Comparison of ENCODE assay signal across 1 cellular context in the genomic region with DNA sequence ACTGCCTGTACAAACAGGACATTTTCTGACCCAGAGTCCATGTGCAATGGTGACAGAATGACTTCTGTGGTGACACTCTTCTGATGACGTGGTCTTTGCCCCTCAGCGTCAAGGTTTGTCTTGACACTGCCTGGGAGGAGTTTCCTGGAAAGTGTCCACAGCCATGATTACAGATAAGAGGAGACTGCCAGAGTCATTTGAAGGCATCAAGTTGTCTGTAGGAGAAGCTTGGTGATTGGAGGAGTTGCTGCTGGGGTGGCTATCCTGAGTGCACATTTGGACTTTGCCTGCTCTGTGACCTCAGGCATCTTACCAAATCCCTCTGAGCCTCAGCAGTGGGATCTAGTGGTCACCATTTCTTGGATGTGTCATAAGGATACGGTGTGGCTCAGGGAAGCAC.
TF ChIP-seq lines count a peak whose summit lies in the region.

No MANE protein-coding gene starts in this region.

TF ChIP-seq in K562, 482 proteins besides CTCF, POLR2A, EP300 and RAD21 (continues in another document):
- TF ChIP-seq, protein P1, sequence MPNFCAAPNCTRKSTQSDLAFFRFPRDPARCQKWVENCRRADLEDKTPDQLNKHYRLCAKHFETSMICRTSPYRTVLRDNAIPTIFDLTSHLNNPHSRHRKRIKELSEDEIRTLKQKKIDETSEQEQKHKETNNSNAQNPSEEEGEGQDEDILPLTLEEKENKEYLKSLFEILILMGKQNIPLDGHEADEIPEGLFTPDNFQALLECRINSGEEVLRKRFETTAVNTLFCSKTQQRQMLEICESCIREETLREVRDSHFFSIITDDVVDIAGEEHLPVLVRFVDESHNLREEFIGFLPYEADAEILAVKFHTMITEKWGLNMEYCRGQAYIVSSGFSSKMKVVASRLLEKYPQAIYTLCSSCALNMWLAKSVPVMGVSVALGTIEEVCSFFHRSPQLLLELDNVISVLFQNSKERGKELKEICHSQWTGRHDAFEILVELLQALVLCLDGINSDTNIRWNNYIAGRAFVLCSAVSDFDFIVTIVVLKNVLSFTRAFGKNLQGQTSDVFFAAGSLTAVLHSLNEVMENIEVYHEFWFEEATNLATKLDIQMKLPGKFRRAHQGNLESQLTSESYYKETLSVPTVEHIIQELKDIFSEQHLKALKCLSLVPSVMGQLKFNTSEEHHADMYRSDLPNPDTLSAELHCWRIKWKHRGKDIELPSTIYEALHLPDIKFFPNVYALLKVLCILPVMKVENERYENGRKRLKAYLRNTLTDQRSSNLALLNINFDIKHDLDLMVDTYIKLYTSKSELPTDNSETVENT (CRISPR knock-in tag; IDR thresholded peaks at IDR 0.05): no peak
- TF ChIP-seq CREM (IDR thresholded peaks at IDR 0.05; ENCODE audit: low read depth): peak; percentile 96
- TF ChIP-seq HIVEP1 (CRISPR knock-in tag; IDR thresholded peaks at IDR 0.05): no peak
- no peak for TF ChIP-seq MCM5 (IDR thresholded peaks at IDR 0.05; ENCODE audit: low read depth)
- no peak for TF ChIP-seq ZNF253 (CRISPR knock-in tag; conservative IDR thresholded peaks at IDR 0.05)
- no peak for TF ChIP-seq ZNF695 (CRISPR knock-in tag; IDR thresholded peaks at IDR 0.05)
- no peak for TF ChIP-seq CEBPB (tag; IDR thresholded peaks at IDR 0.05)
- peak in 1 of 2 experiments; percentile 55; a peak in 1 of 3 replicates for TF ChIP-seq CBX3 (IDR thresholded peaks at IDR 0.05; ENCODE audit: borderline replicate concordance in 1 of 2, low read length in 2 of 2)
- TF ChIP-seq NFYB (IDR thresholded peaks at IDR 0.05; ENCODE audit: extremely low read depth, insufficient read length): no peak
- TF ChIP-seq ZNF766 (CRISPR knock-in tag; conservative IDR thresholded peaks at IDR 0.05): peak; percentile 35; the same call in 1 of the 2 replicates
- peak; percentile 58; the same call in 1 of the 2 replicates for TF ChIP-seq ATF1 (CRISPR knock-in tag; IDR thresholded peaks at IDR 0.05)
- peak; percentile 96 for TF ChIP-seq ATF1 (tag; IDR thresholded peaks at IDR 0.05)
- TF ChIP-seq ZNF551 (CRISPR knock-in tag; IDR thresholded peaks at IDR 0.05): no peak
- no peak for TF ChIP-seq BHLHE40 (IDR thresholded peaks at IDR 0.05; ENCODE audit: low read length)
- no peak for TF ChIP-seq SIX5 (IDR thresholded peaks at IDR 0.05; ENCODE audit: borderline replicate concordance in 1 of 2, insufficient read depth in 1 of 2, low read depth in 1 of 2, low read length in 2 of 2)
- peak; percentile 73; the same call in 1 of the 2 replicates for TF ChIP-seq SMARCA4 (IDR thresholded peaks at IDR 0.05)
- TF ChIP-seq, protein P2, sequence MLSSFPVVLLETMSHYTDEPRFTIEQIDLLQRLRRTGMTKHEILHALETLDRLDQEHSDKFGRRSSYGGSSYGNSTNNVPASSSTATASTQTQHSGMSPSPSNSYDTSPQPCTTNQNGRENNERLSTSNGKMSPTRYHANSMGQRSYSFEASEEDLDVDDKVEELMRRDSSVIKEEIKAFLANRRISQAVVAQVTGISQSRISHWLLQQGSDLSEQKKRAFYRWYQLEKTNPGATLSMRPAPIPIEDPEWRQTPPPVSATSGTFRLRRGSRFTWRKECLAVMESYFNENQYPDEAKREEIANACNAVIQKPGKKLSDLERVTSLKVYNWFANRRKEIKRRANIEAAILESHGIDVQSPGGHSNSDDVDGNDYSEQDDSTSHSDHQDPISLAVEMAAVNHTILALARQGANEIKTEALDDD (IDR thresholded peaks at IDR 0.05): no peak
- TF ChIP-seq SMARCC2 (IDR thresholded peaks at IDR 0.05; ENCODE audit: low read depth): no peak
- TF ChIP-seq CBFA2T3 (IDR thresholded peaks at IDR 0.05): peak; percentile 27; the same call in 1 of the 2 replicates
- 0 out of 2 replicates have a peak, but pooled peaks have one; percentile 18 for TF ChIP-seq RBFOX2 (IDR thresholded peaks at IDR 0.05; ENCODE audit: low read depth, low read length)
- no peak for TF ChIP-seq HMGN3 (IDR thresholded peaks at IDR 0.05; ENCODE audit: borderline replicate concordance, extremely low read depth, insufficient read length, low read depth, low read length)
- peak; percentile 79; the same call in 1 of the 2 replicates for TF ChIP-seq CTBP1 (IDR thresholded peaks at IDR 0.05; ENCODE audit: borderline replicate concordance)
- no peak for TF ChIP-seq ZNF561 (CRISPR knock-in tag; conservative IDR thresholded peaks at IDR 0.05)
- peak in 1 of 2 experiments; percentile 70; a peak in 2 of 4 replicates for TF ChIP-seq TBL1XR1 (IDR thresholded peaks at IDR 0.05; ENCODE audit: low read length in 2 of 2)
- peak; percentile 38 to 47; a peak in 1 of 4 replicates for TF ChIP-seq NRF1 (conservative IDR thresholded peaks at IDR 0.05 in 1 of 2, IDR thresholded peaks at IDR 0.05 in 1 of 2)
- no peak for TF ChIP-seq OTX1 (CRISPR knock-in tag; IDR thresholded peaks at IDR 0.05)
- TF ChIP-seq SMARCA5 (IDR thresholded peaks at IDR 0.05): no peak
- no peak for TF ChIP-seq ZNF140 (CRISPR knock-in tag; IDR thresholded peaks at IDR 0.05)
- no peak for TF ChIP-seq IRF2 (CRISPR knock-in tag; IDR thresholded peaks at IDR 0.05)
- no peak for TF ChIP-seq POLR2AphosphoS5 (IDR thresholded peaks at IDR 0.05; ENCODE audit: control insufficient read depth, insufficient read depth, low read depth, low read length)
- TF ChIP-seq, protein P3, sequence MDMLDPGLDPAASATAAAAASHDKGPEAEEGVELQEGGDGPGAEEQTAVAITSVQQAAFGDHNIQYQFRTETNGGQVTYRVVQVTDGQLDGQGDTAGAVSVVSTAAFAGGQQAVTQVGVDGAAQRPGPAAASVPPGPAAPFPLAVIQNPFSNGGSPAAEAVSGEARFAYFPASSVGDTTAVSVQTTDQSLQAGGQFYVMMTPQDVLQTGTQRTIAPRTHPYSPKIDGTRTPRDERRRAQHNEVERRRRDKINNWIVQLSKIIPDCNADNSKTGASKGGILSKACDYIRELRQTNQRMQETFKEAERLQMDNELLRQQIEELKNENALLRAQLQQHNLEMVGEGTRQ (CRISPR knock-in tag; IDR thresholded peaks at IDR 0.05): no peak
- TF ChIP-seq SMAD2 (IDR thresholded peaks at IDR 0.05; ENCODE audit: low read depth, low read length): no peak
- no peak for TF ChIP-seq ZEB2 (IDR thresholded peaks at IDR 0.05)
- 0 out of 2 replicates have a peak, but pooled peaks have one; percentile 8 for TF ChIP-seq TEAD4 (IDR thresholded peaks at IDR 0.05; ENCODE audit: low read length)
- no peak for TF ChIP-seq TEAD4 (CRISPR knock-in tag; IDR thresholded peaks at IDR 0.05; ENCODE audit: borderline replicate concordance)
- no peak for TF ChIP-seq ZSCAN29 (IDR thresholded peaks at IDR 0.05)
- TF ChIP-seq EP400 (IDR thresholded peaks at IDR 0.05): no peak
- peak; percentile 50; the same call in 1 of the 2 replicates for TF ChIP-seq SMAD4 (CRISPR knock-in tag; conservative IDR thresholded peaks at IDR 0.05)
- TF ChIP-seq STAT5A (IDR thresholded peaks at IDR 0.05; ENCODE audit: borderline replicate concordance, low read length): peak; percentile 79
- TF ChIP-seq NFIX (CRISPR knock-in tag; IDR thresholded peaks at IDR 0.05; ENCODE audit: low read depth): no peak
- TF ChIP-seq SMARCB1 (IDR thresholded peaks at IDR 0.05; ENCODE audit: insufficient read length, low read depth): no peak
- no peak for TF ChIP-seq CAMTA2 (CRISPR knock-in tag; conservative IDR thresholded peaks at IDR 0.05)
- TF ChIP-seq SIN3A (IDR thresholded peaks at IDR 0.05; ENCODE audit: borderline replicate concordance in 2 of 2, control insufficient read depth in 1 of 2, low read depth in 2 of 2, low read length in 2 of 2): no peak
- TF ChIP-seq, protein P4, sequence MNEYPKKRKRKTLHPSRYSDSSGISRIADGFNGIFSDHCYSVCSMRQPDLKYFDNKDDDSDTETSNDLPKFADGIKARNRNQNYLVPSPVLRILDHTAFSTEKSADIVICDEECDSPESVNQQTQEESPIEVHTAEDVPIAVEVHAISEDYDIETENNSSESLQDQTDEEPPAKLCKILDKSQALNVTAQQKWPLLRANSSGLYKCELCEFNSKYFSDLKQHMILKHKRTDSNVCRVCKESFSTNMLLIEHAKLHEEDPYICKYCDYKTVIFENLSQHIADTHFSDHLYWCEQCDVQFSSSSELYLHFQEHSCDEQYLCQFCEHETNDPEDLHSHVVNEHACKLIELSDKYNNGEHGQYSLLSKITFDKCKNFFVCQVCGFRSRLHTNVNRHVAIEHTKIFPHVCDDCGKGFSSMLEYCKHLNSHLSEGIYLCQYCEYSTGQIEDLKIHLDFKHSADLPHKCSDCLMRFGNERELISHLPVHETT (CRISPR knock-in tag; conservative IDR thresholded peaks at IDR 0.05 in 1 of 2, IDR thresholded peaks at IDR 0.05 in 1 of 2): no peak
- peak in 1 of 3 experiments; percentile 44 for TF ChIP-seq YY1 (IDR thresholded peaks at IDR 0.05; ENCODE audit: borderline replicate concordance in 1 of 3, control insufficient read depth in 1 of 3, extremely low read depth in 1 of 3, insufficient read depth in 3 of 3, insufficient read length in 1 of 3, insufficient replicate concordance in 2 of 3, low read depth in 1 of 3, low read length in 2 of 3)
- TF ChIP-seq FOXP1 (CRISPR knock-in tag; IDR thresholded peaks at IDR 0.05): no peak
- peak; percentile 38; the same call in 1 of the 2 replicates for TF ChIP-seq ESRRA (IDR thresholded peaks at IDR 0.05; ENCODE audit: borderline replicate concordance, low read depth)
- TF ChIP-seq, protein P5, sequence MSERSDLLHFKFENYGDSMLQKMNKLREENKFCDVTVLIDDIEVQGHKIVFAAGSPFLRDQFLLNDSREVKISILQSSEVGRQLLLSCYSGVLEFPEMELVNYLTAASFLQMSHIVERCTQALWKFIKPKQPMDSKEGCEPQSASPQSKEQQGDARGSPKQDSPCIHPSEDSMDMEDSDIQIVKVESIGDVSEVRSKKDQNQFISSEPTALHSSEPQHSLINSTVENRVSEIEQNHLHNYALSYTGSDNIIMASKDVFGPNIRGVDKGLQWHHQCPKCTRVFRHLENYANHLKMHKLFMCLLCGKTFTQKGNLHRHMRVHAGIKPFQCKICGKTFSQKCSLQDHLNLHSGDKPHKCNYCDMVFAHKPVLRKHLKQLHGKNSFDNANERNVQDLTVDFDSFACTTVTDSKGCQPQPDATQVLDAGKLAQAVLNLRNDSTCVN (CRISPR knock-in tag; IDR thresholded peaks at IDR 0.05): no peak
- TF ChIP-seq, protein P6, sequence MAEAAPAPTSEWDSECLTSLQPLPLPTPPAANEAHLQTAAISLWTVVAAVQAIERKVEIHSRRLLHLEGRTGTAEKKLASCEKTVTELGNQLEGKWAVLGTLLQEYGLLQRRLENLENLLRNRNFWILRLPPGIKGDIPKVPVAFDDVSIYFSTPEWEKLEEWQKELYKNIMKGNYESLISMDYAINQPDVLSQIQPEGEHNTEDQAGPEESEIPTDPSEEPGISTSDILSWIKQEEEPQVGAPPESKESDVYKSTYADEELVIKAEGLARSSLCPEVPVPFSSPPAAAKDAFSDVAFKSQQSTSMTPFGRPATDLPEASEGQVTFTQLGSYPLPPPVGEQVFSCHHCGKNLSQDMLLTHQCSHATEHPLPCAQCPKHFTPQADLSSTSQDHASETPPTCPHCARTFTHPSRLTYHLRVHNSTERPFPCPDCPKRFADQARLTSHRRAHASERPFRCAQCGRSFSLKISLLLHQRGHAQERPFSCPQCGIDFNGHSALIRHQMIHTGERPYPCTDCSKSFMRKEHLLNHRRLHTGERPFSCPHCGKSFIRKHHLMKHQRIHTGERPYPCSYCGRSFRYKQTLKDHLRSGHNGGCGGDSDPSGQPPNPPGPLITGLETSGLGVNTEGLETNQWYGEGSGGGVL (CRISPR knock-in tag; IDR thresholded peaks at IDR 0.05): no peak
- TF ChIP-seq GATAD2B (IDR thresholded peaks at IDR 0.05; ENCODE audit: borderline replicate concordance): no peak
- no peak for TF ChIP-seq ZKSCAN8 (CRISPR knock-in tag; IDR thresholded peaks at IDR 0.05)
- no peak for TF ChIP-seq SIN3B (IDR thresholded peaks at IDR 0.05; ENCODE audit: low read depth)
- no peak for TF ChIP-seq SMAD3 (CRISPR knock-in tag; conservative IDR thresholded peaks at IDR 0.05)
- TF ChIP-seq TEAD1 (CRISPR knock-in tag; IDR thresholded peaks at IDR 0.05): no peak
- peak; percentile 77 for TF ChIP-seq MEIS2 (IDR thresholded peaks at IDR 0.05; ENCODE audit: partially characterized antibody)
- TF ChIP-seq KLF1 (tag; IDR thresholded peaks at IDR 0.05): no peak
- TF ChIP-seq, protein P7, sequence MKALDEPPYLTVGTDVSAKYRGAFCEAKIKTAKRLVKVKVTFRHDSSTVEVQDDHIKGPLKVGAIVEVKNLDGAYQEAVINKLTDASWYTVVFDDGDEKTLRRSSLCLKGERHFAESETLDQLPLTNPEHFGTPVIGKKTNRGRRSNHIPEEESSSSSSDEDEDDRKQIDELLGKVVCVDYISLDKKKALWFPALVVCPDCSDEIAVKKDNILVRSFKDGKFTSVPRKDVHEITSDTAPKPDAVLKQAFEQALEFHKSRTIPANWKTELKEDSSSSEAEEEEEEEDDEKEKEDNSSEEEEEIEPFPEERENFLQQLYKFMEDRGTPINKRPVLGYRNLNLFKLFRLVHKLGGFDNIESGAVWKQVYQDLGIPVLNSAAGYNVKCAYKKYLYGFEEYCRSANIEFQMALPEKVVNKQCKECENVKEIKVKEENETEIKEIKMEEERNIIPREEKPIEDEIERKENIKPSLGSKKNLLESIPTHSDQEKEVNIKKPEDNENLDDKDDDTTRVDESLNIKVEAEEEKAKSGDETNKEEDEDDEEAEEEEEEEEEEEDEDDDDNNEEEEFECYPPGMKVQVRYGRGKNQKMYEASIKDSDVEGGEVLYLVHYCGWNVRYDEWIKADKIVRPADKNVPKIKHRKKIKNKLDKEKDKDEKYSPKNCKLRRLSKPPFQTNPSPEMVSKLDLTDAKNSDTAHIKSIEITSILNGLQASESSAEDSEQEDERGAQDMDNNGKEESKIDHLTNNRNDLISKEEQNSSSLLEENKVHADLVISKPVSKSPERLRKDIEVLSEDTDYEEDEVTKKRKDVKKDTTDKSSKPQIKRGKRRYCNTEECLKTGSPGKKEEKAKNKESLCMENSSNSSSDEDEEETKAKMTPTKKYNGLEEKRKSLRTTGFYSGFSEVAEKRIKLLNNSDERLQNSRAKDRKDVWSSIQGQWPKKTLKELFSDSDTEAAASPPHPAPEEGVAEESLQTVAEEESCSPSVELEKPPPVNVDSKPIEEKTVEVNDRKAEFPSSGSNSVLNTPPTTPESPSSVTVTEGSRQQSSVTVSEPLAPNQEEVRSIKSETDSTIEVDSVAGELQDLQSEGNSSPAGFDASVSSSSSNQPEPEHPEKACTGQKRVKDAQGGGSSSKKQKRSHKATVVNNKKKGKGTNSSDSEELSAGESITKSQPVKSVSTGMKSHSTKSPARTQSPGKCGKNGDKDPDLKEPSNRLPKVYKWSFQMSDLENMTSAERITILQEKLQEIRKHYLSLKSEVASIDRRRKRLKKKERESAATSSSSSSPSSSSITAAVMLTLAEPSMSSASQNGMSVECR (CRISPR knock-in tag; IDR thresholded peaks at IDR 0.05): no peak
- peak in 1 of 2 experiments; percentile 77; a peak in 2 of 4 replicates for TF ChIP-seq RCOR1 (IDR thresholded peaks at IDR 0.05; ENCODE audit: borderline replicate concordance in 1 of 2, low read depth in 2 of 2, low read length in 2 of 2)
- TF ChIP-seq, protein P8, sequence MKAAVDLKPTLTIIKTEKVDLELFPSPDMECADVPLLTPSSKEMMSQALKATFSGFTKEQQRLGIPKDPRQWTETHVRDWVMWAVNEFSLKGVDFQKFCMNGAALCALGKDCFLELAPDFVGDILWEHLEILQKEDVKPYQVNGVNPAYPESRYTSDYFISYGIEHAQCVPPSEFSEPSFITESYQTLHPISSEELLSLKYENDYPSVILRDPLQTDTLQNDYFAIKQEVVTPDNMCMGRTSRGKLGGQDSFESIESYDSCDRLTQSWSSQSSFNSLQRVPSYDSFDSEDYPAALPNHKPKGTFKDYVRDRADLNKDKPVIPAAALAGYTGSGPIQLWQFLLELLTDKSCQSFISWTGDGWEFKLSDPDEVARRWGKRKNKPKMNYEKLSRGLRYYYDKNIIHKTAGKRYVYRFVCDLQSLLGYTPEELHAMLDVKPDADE (conservative IDR thresholded peaks at IDR 0.05; ENCODE audit: control insufficient read depth, low read depth, low read length): no peak
- TF ChIP-seq ZNF77 (CRISPR knock-in tag; IDR thresholded peaks at IDR 0.05): no peak
